ENCODE assay signal across 23 cellular contexts in genomic region chr5:14948341-14948830, GRCh38.
"Had no signal": no experiment of that assay in that cellular context is flagged by ENCODE, and none has a peak within 500 bp of the region (broad histone marks: within the 10 kb centered on the region; RNA-seq: fewer than 3 reads in every experiment).

No MANE protein-coding gene starts in this region.

- H3K4me1 Mint-ChIP-seq: activated B cell treated with CpG ODN at 0.5 μM for 24 hours had no signal

- ATAC-seq: activated T-cell treated with anti-CD3 and anti-CD28 coated beads, Interleukin-2, amount 50 U/mL, for 4 hours; T-cell had no signal

- H3K4me3 Mint-ChIP-seq: activated B cell treated with CpG ODN at 0.5 μM for 24 hours; activated CD4-positive, alpha-beta T cell treated with anti-CD3 and anti-CD28 coated beads, Interleukin-2, amount 10 ng/mL, durations not matched to agents 24 days and 14 days; activated naive CD4-positive, alpha-beta T cell treated with anti-CD3 and anti-CD28 coated beads for 36 hours; activated naive CD8-positive, alpha-beta T cell; activated T-cell treated with anti-CD3 and anti-CD28 coated beads, Interleukin-2, amount 50 U/mL, for 4 hours; T-cell had no signal

- H3K9me3 Mint-ChIP-seq: activated B cell treated with CpG ODN at 0.5 μM for 24 hours; activated naive CD4-positive, alpha-beta T cell treated with anti-CD3 and anti-CD28 coated beads for 36 hours; activated T-cell treated with anti-CD3 and anti-CD28 coated beads, Interleukin-2, amount 50 U/mL, for 4 hours; T-cell had no signal

- H3K27ac Mint-ChIP-seq: activated B cell treated with CpG ODN at 0.5 μM for 24 hours; activated CD4-positive, alpha-beta T cell treated with anti-CD3 and anti-CD28 coated beads, Interleukin-2, amount 10 ng/mL, durations not matched to agents 24 days and 14 days; activated naive CD4-positive, alpha-beta T cell treated with anti-CD3 and anti-CD28 coated beads for 36 hours; activated naive CD8-positive, alpha-beta T cell; T-cell had no signal

- H3K36me3 Mint-ChIP-seq: activated naive CD8-positive, alpha-beta T cell; T-cell had no signal

- FAIRE-seq: TTC549 had no signal

- DNase-seq: activated B cell treated with CpG ODN at 0.5 μM for 24 hours; activated CD4-positive, alpha-beta T cell treated with anti-CD3 and anti-CD28 coated beads for 1 hour; activated CD4-positive, alpha-beta T cell treated with anti-CD3 and anti-CD28 coated beads, Interleukin-2, amount 10 ng/mL, durations not matched to agents 24 days and 14 days; activated CD4-positive, alpha-beta T cell treated with anti-CD3 and anti-CD28 coated beads, Interleukin-2, amount 50 U/mL, for 48 hours; activated gamma-delta T cell; activated naive CD4-positive, alpha-beta T cell treated with anti-CD3 and anti-CD28 coated beads for 36 hours; activated T-cell treated with anti-CD3 and anti-CD28 coated beads, Interleukin-2, amount 50 U/mL, for 4 hours; adrenal gland; anterior cingulate cortex; brain microvascular endothelial cell; NCI-H146; NCI-H187 treated with DMSO at 0.1 percent for 48 hours; NCI-H2081 treated with DMSO at 0.1 percent for 48 hours; NCI-H2171 treated with DMSO at 0.1 percent for 48 hours; NCI-H226; NCI-H69; PC-9; SIG-M5; T-cell; T-helper 2 cell; T1000 had no signal
